ENCODE assay signal across 22 cellular contexts in genomic region chr6:157046776-157047175, GRCh38.
A peak's percentile ranks its signal among the peaks of the same experiment; 100 is the strongest.
DNase-seq lines count a peak whose midpoint lies in the region; ATAC-seq and TF ChIP-seq lines count a peak whose summit lies in the region.
"Had no signal": no experiment of that assay in that cellular context is flagged by ENCODE, and none has a peak within 500 bp of the region (broad histone marks: within the 10 kb centered on the region; RNA-seq: fewer than 3 reads in every experiment).

No MANE protein-coding gene starts in this region.

- H3K27me3 Mint-ChIP-seq in osteocyte (ENCODE audit: unreplicated experiment) (no peaks in the 10 kb centered on the region), HFFc6 (ENCODE audit: insufficient read depth) (no peaks in the 10 kb centered on the region; the same call in 1 of the 2 replicates)

- H3K4me3 Mint-ChIP-seq in osteocyte (ENCODE audit: unreplicated experiment): no peak overlapping the region
- no peak overlapping the region for H3K4me3 Mint-ChIP-seq in HFFc6
- H3K4me3 Mint-ChIP-seq: CD8-positive, alpha-beta T cell had no signal

- no peaks in the 10 kb centered on the region for H3K36me3 ChIP-seq in cardiac muscle cell
- no peaks in the 10 kb centered on the region for H3K36me3 ChIP-seq in left ventricle myocardium inferior
- H3K36me3 ChIP-seq: Peyer's patch had no signal

- ATAC-seq in HG02678 (IDR thresholded peaks at IDR 0.05; ENCODE audit: unreplicated experiment): no peak
- ATAC-seq: CD8-positive, alpha-beta T cell; HepG2 had no signal

- no peaks in the 10 kb centered on the region for H3K36me3 Mint-ChIP-seq in osteocyte (ENCODE audit: unreplicated experiment)
- no peaks in the 10 kb centered on the region for H3K36me3 Mint-ChIP-seq in HFFc6 (ENCODE audit: low read depth)

- H3K27me3 ChIP-seq in cardiac muscle cell: no peaks in the 10 kb centered on the region
- no peaks in the 10 kb centered on the region for H3K27me3 ChIP-seq in left ventricle myocardium inferior (ENCODE audit: low read depth)
- H3K27me3 ChIP-seq: Peyer's patch had no signal

- TF ChIP-seq CTCF in cardiac muscle cell (IDR thresholded peaks at IDR 0.05; ENCODE audit: low read depth, low read length) (no peak), left ventricle myocardium inferior (IDR thresholded peaks at IDR 0.05; ENCODE audit: borderline replicate concordance) (no peak), osteocyte (IDR thresholded peaks at IDR 0.05) (no peak), HFFc6 (IDR thresholded peaks at IDR 0.05) (no peak), lower leg skin (IDR thresholded peaks at IDR 0.05) (no peak)

- H3K4me1 Mint-ChIP-seq in osteocyte (ENCODE audit: unreplicated experiment) (peaks cover 38% of the 10 kb centered on the region), HFFc6 (ENCODE audit: low read depth) (peaks cover 46% of the 10 kb centered on the region)

- DNase-seq in cardiac muscle cell (ENCODE audit: low read depth in 1 of 2, low spot score in 1 of 2): no peak
- DNase-seq in left ventricle myocardium inferior: no peak
- peak; percentile 42 for DNase-seq in dedifferentiated amniotic fluid mesenchymal stem cell (ENCODE audit: extremely low spot score)
- DNase-seq in osteocyte (ENCODE audit: extremely low spot score, unreplicated experiment): no peak
- no peak for DNase-seq in HFFc6
- no peak for DNase-seq in lower leg skin (ENCODE audit: low spot score in 2 of 2)
- DNase-seq in AML-193 (lab: John Stamatoyannopoulos, UW): no peak
- DNase-seq: ACHN; C1 segment of cervical spinal cord; CD8-positive, alpha-beta T cell; KBM-7; NCI-H1092 treated with DMSO at 0.1 percent for 48 hours; NCI-H1436 treated with DMSO at 0.1 percent for 48 hours; NCI-H1930; NCI-H2227 treated with DMSO at 0.1 percent for 48 hours; NCI-H510A treated with DMSO at 0.1 percent for 48 hours; NCI-H748 treated with DMSO at 0.1 percent for 48 hours; Peyer's patch had no signal

- H3K9me3 Mint-ChIP-seq in osteocyte (ENCODE audit: unreplicated experiment): no peaks in the 10 kb centered on the region
- no peaks in the 10 kb centered on the region for H3K9me3 Mint-ChIP-seq in HFFc6
- H3K9me3 Mint-ChIP-seq: CD8-positive, alpha-beta T cell had no signal

- H3K4me1 ChIP-seq in cardiac muscle cell (ENCODE audit: low read depth) (peaks cover 16% of the 10 kb centered on the region), left ventricle myocardium inferior (peaks cover 66% of the 10 kb centered on the region)
- H3K4me1 ChIP-seq: Peyer's patch had no signal

- H3K4me3 ChIP-seq in cardiac muscle cell (no peak overlapping the region), left ventricle myocardium inferior (no peak overlapping the region), lower leg skin (ENCODE audit: low read depth, poor library complexity, severe bottlenecking) (no peak overlapping the region)
- H3K4me3 ChIP-seq: Peyer's patch had no signal

- peak overlapping the region; percentile 28 for H3K27ac ChIP-seq in cardiac muscle cell
- H3K27ac ChIP-seq in left ventricle myocardium inferior (replicated peaks): no peak overlapping the region
- H3K27ac ChIP-seq: 22Rv1, HL-60, Peyer's patch had no signal

- H3K9me3 ChIP-seq in cardiac muscle cell (ENCODE audit: low read depth) (no peaks in the 10 kb centered on the region), left ventricle myocardium inferior (replicated peaks) (no peaks in the 10 kb centered on the region)
- H3K9me3 ChIP-seq: Peyer's patch had no signal

- H3K27ac Mint-ChIP-seq in osteocyte (ENCODE audit: unreplicated experiment) (peak overlapping the region; percentile 48), HFFc6 (no peak overlapping the region)
- H3K27ac Mint-ChIP-seq: CD8-positive, alpha-beta T cell had no signal

- WGBS in lower leg skin, 2 donors: 84 to 97% methylated on average over 1 of the region's 1 CpG

- intact Hi-C loops in left ventricle myocardium inferior (cut with micrococcal nuclease) (no loop called here), lower leg skin (cut with DNase I; ENCODE audit: low total_unique reads) (no loop called here)

- no peak for TF ChIP-seq POLR2A in lower leg skin (IDR thresholded peaks at IDR 0.05)
